In the genomic region with DNA sequence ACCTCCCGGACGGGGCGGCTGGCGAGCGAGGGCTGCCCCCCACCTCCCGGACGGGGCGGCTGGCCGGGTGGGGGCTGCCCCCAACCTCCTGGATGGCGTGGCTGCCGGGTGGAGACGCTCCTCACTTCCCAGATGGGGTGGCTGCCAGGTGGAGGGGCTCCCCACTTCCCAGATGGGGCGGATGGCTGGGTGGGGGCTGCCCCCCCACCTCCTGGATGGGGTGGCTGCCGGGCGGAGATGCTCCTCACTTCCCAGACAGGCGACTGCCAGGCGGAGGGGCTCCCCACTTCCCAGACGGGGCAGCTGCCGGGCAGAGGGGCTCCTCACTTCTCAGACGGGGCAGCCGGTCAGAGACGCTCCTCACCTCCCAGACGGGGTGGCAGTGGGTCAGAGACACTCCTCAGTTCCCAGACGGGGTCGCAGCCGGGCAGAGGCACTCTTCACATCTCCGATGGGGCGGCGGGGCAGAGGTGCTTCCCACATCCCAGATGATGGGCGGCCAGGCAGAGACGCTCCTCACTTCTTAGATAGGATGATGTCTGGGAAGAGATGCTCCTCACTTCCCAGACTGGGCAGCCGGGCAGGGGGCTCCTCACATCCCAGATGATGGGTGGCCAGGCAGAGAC, we compare ENCODE assay signal across 5 cellular contexts.
DNase-seq lines count a peak whose midpoint lies in the region; ATAC-seq, FAIRE-seq and TF ChIP-seq lines count a peak whose summit lies in the region.
"Not testable (repeated sequence)": the region's sequence is repeated elsewhere in the genome, so short reads cannot be mapped to it uniquely, and the experiment has no call there.

No MANE protein-coding gene starts in this region.

- not testable (repeated sequence) for H3K27me3 ChIP-seq in RWPE2 (ENCODE audit: insufficient read depth, poor library complexity, severe bottlenecking); upper lobe of right lung

- H3K4me3 Mint-ChIP-seq in chondrocyte (ENCODE audit: unreplicated experiment), result not testable (repeated sequence)

- H3K27me3 Mint-ChIP-seq in chondrocyte (ENCODE audit: low read depth), result not testable (repeated sequence)

- intact Hi-C loops in kidney (cut with DNase I); posterior vena cava (cut with DNase I); upper lobe of right lung (cut with DNase I): not testable (repeated sequence)

- not testable (repeated sequence) for H3K9me3 Mint-ChIP-seq in chondrocyte (ENCODE audit: low read depth)

- H3K36me3 Mint-ChIP-seq in chondrocyte (ENCODE audit: low read depth), result not testable (repeated sequence)

- not testable (repeated sequence) for H3K27ac ChIP-seq in RWPE2 (ENCODE audit: poor library complexity, severe bottlenecking); kidney (ENCODE audit: low read depth in 2 of 2, low read length in 2 of 2); upper lobe of right lung

- H3K4me3 ChIP-seq in RWPE2 (ENCODE audit: severe bottlenecking); kidney (ENCODE audit: low read length in 2 of 2); upper lobe of right lung: not testable (repeated sequence)

- not testable (repeated sequence) for H3K9me3 ChIP-seq in RWPE2 (ENCODE audit: severe bottlenecking); kidney (ENCODE audit: control insufficient read depth in 1 of 2, low read length in 2 of 2); upper lobe of right lung

- H3K36me3 ChIP-seq in RWPE2 (ENCODE audit: low read depth); kidney (ENCODE audit: control insufficient read depth in 1 of 2, insufficient read depth in 2 of 2, low read length in 2 of 2); upper lobe of right lung: not testable (repeated sequence)

- H3K4me1 ChIP-seq in RWPE2 (ENCODE audit: insufficient read depth, poor library complexity, severe bottlenecking); kidney (ENCODE audit: control insufficient read depth in 1 of 2, insufficient read depth in 1 of 2, low read depth in 1 of 2, low read length in 2 of 2); upper lobe of right lung: not testable (repeated sequence)

- not testable (repeated sequence) for ATAC-seq in RWPE2 (ENCODE audit: low read depth); upper lobe of right lung

- H3K9ac ChIP-seq in kidney (ENCODE audit: low read length in 2 of 2), result not testable (repeated sequence)

- not testable (repeated sequence) for H3K27ac Mint-ChIP-seq in chondrocyte (ENCODE audit: unreplicated experiment)

- peak; percentile 59 for DNase-seq in RWPE2 (ENCODE audit: low spot score)
- peak; percentile 94 for DNase-seq in chondrocyte (ENCODE audit: low spot score)
- peak; percentile 65 for DNase-seq in kidney
- peak; percentile 72 for DNase-seq in posterior vena cava (ENCODE audit: low spot score)
- DNase-seq in upper lobe of right lung, result peak; percentile 51

- not testable (repeated sequence) for H3K4me1 Mint-ChIP-seq in chondrocyte (ENCODE audit: low read depth)

- FAIRE-seq in kidney (lab: Jason Lieb, UNC), result not testable (repeated sequence)

- not testable (repeated sequence) for TF ChIP-seq CTCF in RWPE2 (IDR thresholded peaks at IDR 0.05; ENCODE audit: poor library complexity, severe bottlenecking); chondrocyte (IDR thresholded peaks at IDR 0.05); kidney (IDR thresholded peaks at IDR 0.05; ENCODE audit: borderline replicate concordance, extremely low read depth, insufficient read depth); upper lobe of right lung (IDR thresholded peaks at IDR 0.05)
